Comparison of ENCODE assay signal across 1 cellular context in the genomic region with DNA sequence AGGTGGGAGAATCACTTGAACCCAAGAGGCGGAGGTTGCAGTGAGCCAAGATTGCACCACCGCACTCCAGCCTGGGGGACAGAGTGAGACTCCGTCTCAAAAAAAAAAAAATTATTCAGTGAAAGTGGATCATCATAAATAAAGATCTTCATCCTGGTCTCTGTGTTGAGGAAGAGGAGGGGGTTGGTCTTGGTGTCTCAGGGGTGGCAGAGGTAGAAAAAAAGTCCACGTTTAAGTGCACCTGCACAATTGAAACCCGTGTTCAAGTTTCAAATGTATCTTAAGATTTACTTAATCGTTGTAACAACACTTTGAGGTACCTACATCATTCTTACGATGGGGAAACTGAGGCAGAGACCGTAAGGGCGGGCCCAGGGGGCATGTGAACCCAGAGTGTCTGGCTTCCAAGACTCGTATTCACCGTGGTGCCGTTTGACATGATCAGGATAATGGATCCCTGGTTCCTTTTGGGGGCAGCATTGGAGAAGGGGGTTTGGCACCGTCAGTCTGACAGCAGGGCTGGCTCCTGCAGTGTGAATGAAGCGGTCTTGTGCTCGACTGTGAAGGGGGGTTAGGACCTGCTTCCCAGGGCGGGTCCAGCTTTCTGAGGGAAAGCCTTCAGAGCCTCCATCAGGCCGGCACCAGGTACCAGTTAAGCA.
TF ChIP-seq lines count a peak whose summit lies in the region.

No MANE protein-coding gene starts in this region.

TF ChIP-seq in K562, 482 proteins besides CTCF, POLR2A, EP300 and RAD21:
- 0 out of 4 replicates have a peak, but pooled peaks of 1 of the 2 experiments have one; percentile 19 for TF ChIP-seq HDAC1 (IDR thresholded peaks at IDR 0.05)
- TF ChIP-seq, protein P1, sequence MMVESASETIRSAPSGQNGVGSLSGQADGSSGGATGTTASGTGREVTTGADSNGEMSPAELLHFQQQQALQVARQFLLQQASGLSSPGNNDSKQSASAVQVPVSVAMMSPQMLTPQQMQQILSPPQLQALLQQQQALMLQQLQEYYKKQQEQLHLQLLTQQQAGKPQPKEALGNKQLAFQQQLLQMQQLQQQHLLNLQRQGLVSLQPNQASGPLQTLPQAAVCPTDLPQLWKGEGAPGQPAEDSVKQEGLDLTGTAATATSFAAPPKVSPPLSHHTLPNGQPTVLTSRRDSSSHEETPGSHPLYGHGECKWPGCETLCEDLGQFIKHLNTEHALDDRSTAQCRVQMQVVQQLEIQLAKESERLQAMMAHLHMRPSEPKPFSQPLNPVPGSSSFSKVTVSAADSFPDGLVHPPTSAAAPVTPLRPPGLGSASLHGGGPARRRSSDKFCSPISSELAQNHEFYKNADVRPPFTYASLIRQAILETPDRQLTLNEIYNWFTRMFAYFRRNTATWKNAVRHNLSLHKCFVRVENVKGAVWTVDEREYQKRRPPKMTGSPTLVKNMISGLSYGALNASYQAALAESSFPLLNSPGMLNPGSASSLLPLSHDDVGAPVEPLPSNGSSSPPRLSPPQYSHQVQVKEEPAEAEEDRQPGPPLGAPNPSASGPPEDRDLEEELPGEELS (CRISPR knock-in tag; IDR thresholded peaks at IDR 0.05; ENCODE audit: borderline replicate concordance) = peak; percentile 45; the same call in 1 of the 2 replicates
- TF ChIP-seq ZNF24 (IDR thresholded peaks at IDR 0.05) = no peak
- 0 out of 2 replicates have a peak, but pooled peaks have one; percentile 14 for TF ChIP-seq ADNP (tag; IDR thresholded peaks at IDR 0.05)
- TF ChIP-seq, protein P2, sequence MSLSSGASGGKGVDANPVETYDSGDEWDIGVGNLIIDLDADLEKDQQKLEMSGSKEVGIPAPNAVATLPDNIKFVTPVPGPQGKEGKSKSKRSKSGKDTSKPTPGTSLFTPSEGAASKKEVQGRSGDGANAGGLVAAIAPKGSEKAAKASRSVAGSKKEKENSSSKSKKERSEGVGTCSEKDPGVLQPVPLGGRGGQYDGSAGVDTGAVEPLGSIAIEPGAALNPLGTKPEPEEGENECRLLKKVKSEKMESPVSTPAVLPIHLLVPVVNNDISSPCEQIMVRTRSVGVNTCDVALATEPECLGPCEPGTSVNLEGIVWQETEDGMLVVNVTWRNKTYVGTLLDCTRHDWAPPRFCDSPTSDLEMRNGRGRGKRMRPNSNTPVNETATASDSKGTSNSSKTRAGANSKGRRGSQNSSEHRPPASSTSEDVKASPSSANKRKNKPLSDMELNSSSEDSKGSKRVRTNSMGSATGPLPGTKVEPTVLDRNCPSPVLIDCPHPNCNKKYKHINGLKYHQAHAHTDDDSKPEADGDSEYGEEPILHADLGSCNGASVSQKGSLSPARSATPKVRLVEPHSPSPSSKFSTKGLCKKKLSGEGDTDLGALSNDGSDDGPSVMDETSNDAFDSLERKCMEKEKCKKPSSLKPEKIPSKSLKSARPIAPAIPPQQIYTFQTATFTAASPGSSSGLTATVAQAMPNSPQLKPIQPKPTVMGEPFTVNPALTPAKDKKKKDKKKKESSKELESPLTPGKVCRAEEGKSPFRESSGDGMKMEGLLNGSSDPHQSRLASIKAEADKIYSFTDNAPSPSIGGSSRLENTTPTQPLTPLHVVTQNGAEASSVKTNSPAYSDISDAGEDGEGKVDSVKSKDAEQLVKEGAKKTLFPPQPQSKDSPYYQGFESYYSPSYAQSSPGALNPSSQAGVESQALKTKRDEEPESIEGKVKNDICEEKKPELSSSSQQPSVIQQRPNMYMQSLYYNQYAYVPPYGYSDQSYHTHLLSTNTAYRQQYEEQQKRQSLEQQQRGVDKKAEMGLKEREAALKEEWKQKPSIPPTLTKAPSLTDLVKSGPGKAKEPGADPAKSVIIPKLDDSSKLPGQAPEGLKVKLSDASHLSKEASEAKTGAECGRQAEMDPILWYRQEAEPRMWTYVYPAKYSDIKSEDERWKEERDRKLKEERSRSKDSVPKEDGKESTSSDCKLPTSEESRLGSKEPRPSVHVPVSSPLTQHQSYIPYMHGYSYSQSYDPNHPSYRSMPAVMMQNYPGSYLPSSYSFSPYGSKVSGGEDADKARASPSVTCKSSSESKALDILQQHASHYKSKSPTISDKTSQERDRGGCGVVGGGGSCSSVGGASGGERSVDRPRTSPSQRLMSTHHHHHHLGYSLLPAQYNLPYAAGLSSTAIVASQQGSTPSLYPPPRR (CRISPR knock-in tag; IDR thresholded peaks at IDR 0.05; ENCODE audit: borderline replicate concordance) = peak; percentile 45; the same call in 1 of the 2 replicates
- TF ChIP-seq PPARD (CRISPR knock-in tag; IDR thresholded peaks at IDR 0.05) = no peak
- TF ChIP-seq POLR2AphosphoS2 (IDR thresholded peaks at IDR 0.05; ENCODE audit: low read length) = peak; percentile 21; the same call in 1 of the 2 replicates
- TF ChIP-seq, protein P3, sequence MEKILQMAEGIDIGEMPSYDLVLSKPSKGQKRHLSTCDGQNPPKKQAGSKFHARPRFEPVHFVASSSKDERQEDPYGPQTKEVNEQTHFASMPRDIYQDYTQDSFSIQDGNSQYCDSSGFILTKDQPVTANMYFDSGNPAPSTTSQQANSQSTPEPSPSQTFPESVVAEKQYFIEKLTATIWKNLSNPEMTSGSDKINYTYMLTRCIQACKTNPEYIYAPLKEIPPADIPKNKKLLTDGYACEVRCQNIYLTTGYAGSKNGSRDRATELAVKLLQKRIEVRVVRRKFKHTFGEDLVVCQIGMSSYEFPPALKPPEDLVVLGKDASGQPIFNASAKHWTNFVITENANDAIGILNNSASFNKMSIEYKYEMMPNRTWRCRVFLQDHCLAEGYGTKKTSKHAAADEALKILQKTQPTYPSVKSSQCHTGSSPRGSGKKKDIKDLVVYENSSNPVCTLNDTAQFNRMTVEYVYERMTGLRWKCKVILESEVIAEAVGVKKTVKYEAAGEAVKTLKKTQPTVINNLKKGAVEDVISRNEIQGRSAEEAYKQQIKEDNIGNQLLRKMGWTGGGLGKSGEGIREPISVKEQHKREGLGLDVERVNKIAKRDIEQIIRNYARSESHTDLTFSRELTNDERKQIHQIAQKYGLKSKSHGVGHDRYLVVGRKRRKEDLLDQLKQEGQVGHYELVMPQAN (IDR thresholded peaks at IDR 0.05; ENCODE audit: borderline replicate concordance) = 0 out of 2 replicates have a peak, but pooled peaks have one; percentile 21
- TF ChIP-seq, protein P4, sequence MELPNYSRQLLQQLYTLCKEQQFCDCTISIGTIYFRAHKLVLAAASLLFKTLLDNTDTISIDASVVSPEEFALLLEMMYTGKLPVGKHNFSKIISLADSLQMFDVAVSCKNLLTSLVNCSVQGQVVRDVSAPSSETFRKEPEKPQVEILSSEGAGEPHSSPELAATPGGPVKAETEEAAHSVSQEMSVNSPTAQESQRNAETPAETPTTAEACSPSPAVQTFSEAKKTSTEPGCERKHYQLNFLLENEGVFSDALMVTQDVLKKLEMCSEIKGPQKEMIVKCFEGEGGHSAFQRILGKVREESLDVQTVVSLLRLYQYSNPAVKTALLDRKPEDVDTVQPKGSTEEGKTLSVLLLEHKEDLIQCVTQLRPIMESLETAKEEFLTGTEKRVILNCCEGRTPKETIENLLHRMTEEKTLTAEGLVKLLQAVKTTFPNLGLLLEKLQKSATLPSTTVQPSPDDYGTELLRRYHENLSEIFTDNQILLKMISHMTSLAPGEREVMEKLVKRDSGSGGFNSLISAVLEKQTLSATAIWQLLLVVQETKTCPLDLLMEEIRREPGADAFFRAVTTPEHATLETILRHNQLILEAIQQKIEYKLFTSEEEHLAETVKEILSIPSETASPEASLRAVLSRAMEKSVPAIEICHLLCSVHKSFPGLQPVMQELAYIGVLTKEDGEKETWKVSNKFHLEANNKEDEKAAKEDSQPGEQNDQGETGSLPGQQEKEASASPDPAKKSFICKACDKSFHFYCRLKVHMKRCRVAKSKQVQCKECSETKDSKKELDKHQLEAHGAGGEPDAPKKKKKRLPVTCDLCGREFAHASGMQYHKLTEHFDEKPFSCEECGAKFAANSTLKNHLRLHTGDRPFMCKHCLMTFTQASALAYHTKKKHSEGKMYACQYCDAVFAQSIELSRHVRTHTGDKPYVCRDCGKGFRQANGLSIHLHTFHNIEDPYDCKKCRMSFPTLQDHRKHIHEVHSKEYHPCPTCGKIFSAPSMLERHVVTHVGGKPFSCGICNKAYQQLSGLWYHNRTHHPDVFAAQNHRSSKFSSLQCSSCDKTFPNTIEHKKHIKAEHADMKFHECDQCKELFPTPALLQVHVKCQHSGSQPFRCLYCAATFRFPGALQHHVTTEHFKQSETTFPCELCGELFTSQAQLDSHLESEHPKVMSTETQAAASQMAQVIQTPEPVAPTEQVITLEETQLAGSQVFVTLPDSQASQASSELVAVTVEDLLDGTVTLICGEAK (IDR thresholded peaks at IDR 0.05) = 0 out of 2 replicates have a peak, but pooled peaks have one; percentile 22
- TF ChIP-seq, protein P4 (CRISPR knock-in tag; IDR thresholded peaks at IDR 0.05) = no peak
- peak; percentile 17 for TF ChIP-seq EWSR1 (IDR thresholded peaks at IDR 0.05; ENCODE audit: borderline replicate concordance, low read depth, partially characterized antibody)
- TF ChIP-seq FOXJ3 (CRISPR knock-in tag; IDR thresholded peaks at IDR 0.05) = no peak
- TF ChIP-seq, protein P5, sequence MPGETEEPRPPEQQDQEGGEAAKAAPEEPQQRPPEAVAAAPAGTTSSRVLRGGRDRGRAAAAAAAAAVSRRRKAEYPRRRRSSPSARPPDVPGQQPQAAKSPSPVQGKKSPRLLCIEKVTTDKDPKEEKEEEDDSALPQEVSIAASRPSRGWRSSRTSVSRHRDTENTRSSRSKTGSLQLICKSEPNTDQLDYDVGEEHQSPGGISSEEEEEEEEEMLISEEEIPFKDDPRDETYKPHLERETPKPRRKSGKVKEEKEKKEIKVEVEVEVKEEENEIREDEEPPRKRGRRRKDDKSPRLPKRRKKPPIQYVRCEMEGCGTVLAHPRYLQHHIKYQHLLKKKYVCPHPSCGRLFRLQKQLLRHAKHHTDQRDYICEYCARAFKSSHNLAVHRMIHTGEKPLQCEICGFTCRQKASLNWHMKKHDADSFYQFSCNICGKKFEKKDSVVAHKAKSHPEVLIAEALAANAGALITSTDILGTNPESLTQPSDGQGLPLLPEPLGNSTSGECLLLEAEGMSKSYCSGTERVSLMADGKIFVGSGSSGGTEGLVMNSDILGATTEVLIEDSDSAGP (CRISPR knock-in tag; IDR thresholded peaks at IDR 0.05) = peak; percentile 57
- TF ChIP-seq ZNF143 (CRISPR knock-in tag; IDR thresholded peaks at IDR 0.05) = 0 out of 2 replicates have a peak, but pooled peaks have one; percentile 28
- 0 out of 2 replicates have a peak, but pooled peaks have one; percentile 11 for TF ChIP-seq MTF1 (CRISPR knock-in tag; IDR thresholded peaks at IDR 0.05; ENCODE audit: borderline replicate concordance)
- TF ChIP-seq LEF1 (IDR thresholded peaks at IDR 0.05) = 0 out of 2 replicates have a peak, but pooled peaks have one; percentile 9
- TF ChIP-seq CXXC5 (CRISPR knock-in tag; IDR thresholded peaks at IDR 0.05) = no peak
- TF ChIP-seq ARID2 (IDR thresholded peaks at IDR 0.05) = no peak
- TF ChIP-seq ZNF764 (CRISPR knock-in tag; IDR thresholded peaks at IDR 0.05; ENCODE audit: low read depth) = no peak
- peak; percentile 57 for TF ChIP-seq SNRNP70 (optimal IDR thresholded peaks at IDR 0.05; ENCODE audit: low read depth, low read length)
- peak; percentile 20; the same call in 1 of the 2 replicates for TF ChIP-seq ZC3H4 (CRISPR knock-in tag; IDR thresholded peaks at IDR 0.05; ENCODE audit: borderline replicate concordance)
- TF ChIP-seq POLR3G (IDR thresholded peaks at IDR 0.05; ENCODE audit: extremely low read depth, insufficient read length, insufficient replicate concordance) = no peak
- no peak for TF ChIP-seq OTX1 (CRISPR knock-in tag; IDR thresholded peaks at IDR 0.05)
- TF ChIP-seq THRAP3 (IDR thresholded peaks at IDR 0.05; ENCODE audit: borderline replicate concordance) = no peak
- peak; percentile 23; the same call in 1 of the 2 replicates for TF ChIP-seq PML (IDR thresholded peaks at IDR 0.05; ENCODE audit: low read length)
- TF ChIP-seq MYC (IDR thresholded peaks at IDR 0.05; ENCODE audit: low read depth, low read length) = no peak
- TF ChIP-seq MYC (CRISPR knock-in tag; IDR thresholded peaks at IDR 0.05; ENCODE audit: borderline replicate concordance, low read depth) = 0 out of 2 replicates have a peak, but pooled peaks have one; percentile 90
- no peak for TF ChIP-seq LCOR (CRISPR knock-in tag; IDR thresholded peaks at IDR 0.05)
- TF ChIP-seq BCOR (IDR thresholded peaks at IDR 0.05) = peak; percentile 76
- TF ChIP-seq PCBP2 (IDR thresholded peaks at IDR 0.05; ENCODE audit: low read depth, low read length, poor library complexity, severe bottlenecking) = no peak
- no peak for TF ChIP-seq EZH2 (IDR thresholded peaks at IDR 0.05; ENCODE audit: borderline replicate concordance, low read depth, low read length)
- 0 out of 2 replicates have a peak, but pooled peaks have one; percentile 71 for TF ChIP-seq DNMT1 (IDR thresholded peaks at IDR 0.05)
